1 cellular context compared by ENCODE assay signal in the genomic region with DNA sequence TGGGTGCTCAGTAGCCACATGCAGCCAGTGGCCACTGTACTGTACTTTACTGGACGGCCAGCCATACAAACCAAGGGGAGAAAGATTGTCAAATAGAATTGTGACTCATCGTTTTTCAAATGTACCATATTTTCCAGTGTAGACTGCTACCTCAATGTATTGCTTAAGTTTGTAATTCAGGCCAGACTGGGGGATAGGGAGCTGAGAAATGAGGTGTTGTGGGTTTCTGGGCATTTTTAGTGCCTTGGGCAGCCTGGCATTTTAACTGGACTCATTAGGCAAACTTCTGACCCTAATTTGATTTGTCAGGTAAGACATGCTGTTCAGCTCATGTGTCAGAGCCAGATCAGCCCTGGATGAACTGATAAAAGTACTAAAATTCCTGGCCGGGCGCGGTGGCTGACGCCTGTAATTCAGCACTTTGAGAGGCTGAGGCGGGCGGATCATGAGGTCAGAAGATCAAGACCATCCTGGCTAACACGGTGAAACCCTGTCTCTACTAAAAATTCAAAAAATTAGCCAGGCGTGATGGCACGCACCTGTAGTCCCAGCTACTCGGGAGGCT.
TF ChIP-seq lines count a peak whose summit lies in the region.

No MANE protein-coding gene starts in this region.

TF ChIP-seq in HepG2, 621 proteins besides CTCF, POLR2A, EP300 and RAD21:
- TF ChIP-seq MAFF (IDR thresholded peaks at IDR 0.05; ENCODE audit: low read depth, low read length) (peak; percentile 45; the same call in 1 of the 2 replicates), YEATS2 (CRISPR knock-in tag; IDR thresholded peaks at IDR 0.05; ENCODE audit: borderline replicate concordance) (no peak), ZNF263 (CRISPR knock-in tag; IDR thresholded peaks at IDR 0.05) (no peak), GZF1 (CRISPR knock-in tag; IDR thresholded peaks at IDR 0.05) (peak; percentile 84), MAFK (conservative IDR thresholded peaks at IDR 0.05 in 1 of 2, IDR thresholded peaks at IDR 0.05 in 1 of 2; ENCODE audit: low read length in 2 of 2) (peak; percentile 59 to 71), ZNF615 (CRISPR knock-in tag; IDR thresholded peaks at IDR 0.05; ENCODE audit: borderline replicate concordance) (no peak), ZNF614 (CRISPR knock-in tag; IDR thresholded peaks at IDR 0.05; ENCODE audit: borderline replicate concordance) (no peak), CEBPG (CRISPR knock-in tag; IDR thresholded peaks at IDR 0.05) (no peak), DR1 (CRISPR knock-in tag; IDR thresholded peaks at IDR 0.05) (no peak), ZNF891 (CRISPR knock-in tag; IDR thresholded peaks at IDR 0.05) (no peak), ZNF180 (CRISPR knock-in tag; IDR thresholded peaks at IDR 0.05; ENCODE audit: borderline replicate concordance, low read depth) (no peak), RFX1 (IDR thresholded peaks at IDR 0.05) (no peak), KDM3A (CRISPR knock-in tag; IDR thresholded peaks at IDR 0.05; ENCODE audit: low read depth) (no peak), NFE2L2 (IDR thresholded peaks at IDR 0.05; ENCODE audit: low read length) (peak; percentile 91), FOXP1 (IDR thresholded peaks at IDR 0.05) (no peak), FOXP1 (CRISPR knock-in tag; IDR thresholded peaks at IDR 0.05) (no peak), FOXA1 (IDR thresholded peaks at IDR 0.05) (no peak), FOXA1 (CRISPR knock-in tag; IDR thresholded peaks at IDR 0.05) (no peak), ZSCAN25 (CRISPR knock-in tag; IDR thresholded peaks at IDR 0.05) (no peak), SIX4 (CRISPR knock-in tag; IDR thresholded peaks at IDR 0.05) (no peak)
- TF ChIP-seq, protein P1, sequence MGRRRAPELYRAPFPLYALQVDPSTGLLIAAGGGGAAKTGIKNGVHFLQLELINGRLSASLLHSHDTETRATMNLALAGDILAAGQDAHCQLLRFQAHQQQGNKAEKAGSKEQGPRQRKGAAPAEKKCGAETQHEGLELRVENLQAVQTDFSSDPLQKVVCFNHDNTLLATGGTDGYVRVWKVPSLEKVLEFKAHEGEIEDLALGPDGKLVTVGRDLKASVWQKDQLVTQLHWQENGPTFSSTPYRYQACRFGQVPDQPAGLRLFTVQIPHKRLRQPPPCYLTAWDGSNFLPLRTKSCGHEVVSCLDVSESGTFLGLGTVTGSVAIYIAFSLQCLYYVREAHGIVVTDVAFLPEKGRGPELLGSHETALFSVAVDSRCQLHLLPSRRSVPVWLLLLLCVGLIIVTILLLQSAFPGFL (CRISPR knock-in tag; IDR thresholded peaks at IDR 0.05), result no peak
- TF ChIP-seq, protein P2, sequence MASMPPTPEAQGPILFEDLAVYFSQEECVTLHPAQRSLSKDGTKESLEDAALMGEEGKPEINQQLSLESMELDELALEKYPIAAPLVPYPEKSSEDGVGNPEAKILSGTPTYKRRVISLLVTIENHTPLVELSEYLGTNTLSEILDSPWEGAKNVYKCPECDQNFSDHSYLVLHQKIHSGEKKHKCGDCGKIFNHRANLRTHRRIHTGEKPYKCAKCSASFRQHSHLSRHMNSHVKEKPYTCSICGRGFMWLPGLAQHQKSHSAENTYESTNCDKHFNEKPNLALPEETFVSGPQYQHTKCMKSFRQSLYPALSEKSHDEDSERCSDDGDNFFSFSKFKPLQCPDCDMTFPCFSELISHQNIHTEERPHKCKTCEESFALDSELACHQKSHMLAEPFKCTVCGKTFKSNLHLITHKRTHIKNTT (CRISPR knock-in tag; IDR thresholded peaks at IDR 0.05), result no peak
- TF ChIP-seq, protein P3, sequence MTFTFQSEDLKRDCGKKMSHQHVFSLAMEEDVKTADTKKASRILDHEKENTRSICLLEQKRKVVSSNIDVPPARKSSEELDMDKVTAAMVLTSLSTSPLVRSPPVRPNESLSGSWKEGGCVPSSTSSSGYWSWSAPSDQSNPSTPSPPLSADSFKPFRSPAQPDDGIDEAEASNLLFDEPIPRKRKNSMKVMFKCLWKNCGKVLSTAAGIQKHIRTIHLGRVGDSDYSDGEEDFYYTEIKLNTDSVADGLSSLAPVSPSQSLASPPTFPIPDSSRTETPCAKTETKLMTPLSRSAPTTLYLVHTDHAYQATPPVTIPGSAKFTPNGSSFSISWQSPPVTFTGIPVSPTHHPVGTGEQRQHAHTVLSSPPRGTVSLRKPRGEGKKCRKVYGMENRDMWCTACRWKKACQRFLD (CRISPR knock-in tag; IDR thresholded peaks at IDR 0.05; ENCODE audit: borderline replicate concordance), result no peak
